Comparison of ENCODE assay signal across 11 cellular contexts in genomic region chr17:83192161-83192788, GRCh38.
DNase-seq lines count a peak whose midpoint lies in the region; ATAC-seq and TF ChIP-seq lines count a peak whose summit lies in the region.
"Had no signal": no experiment of that assay in that cellular context is flagged by ENCODE, and none has a peak within 500 bp of the region (broad histone marks: within the 10 kb centered on the region; RNA-seq: fewer than 3 reads in every experiment).

No MANE protein-coding gene starts in this region.

- BruUV-seq in PC-9 (replicated peaks; lab: Mats Ljungman, UMichigan) = no TSS peak

- H3K4me3 ChIP-seq in right cardiac atrium (ENCODE audit: low read length) = no peak overlapping the region
- H3K4me3 ChIP-seq in PC-9 = no peak overlapping the region
- H3K4me3 ChIP-seq in Karpas-422 (ENCODE audit: low read length) = no peak overlapping the region

- H3K27ac ChIP-seq in right cardiac atrium (ENCODE audit: low read length) (no peak overlapping the region), PC-9 (no peak overlapping the region), Karpas-422 (ENCODE audit: low read length) (no peak overlapping the region)

- intact Hi-C loops in activated T-helper 2 cell treated with anti-CD3 and anti-CD28 coated beads, Interferon-gamma antibody, Interleukin-2, Interleukin-4, amounts not matched to agents 10 μg/mL and 5 μg/mL and 100 μg/mL, durations not matched to agents 14 hours and 24 hours and 36 hours (cut with micrococcal nuclease) = no loop called here
- intact Hi-C loops in right cardiac atrium (cut with DNase I) = no loop called here
- intact Hi-C loops in PC-9 (cut with micrococcal nuclease; ENCODE audit: unreplicated experiment) = no loop called here

- no peak for ATAC-seq in right cardiac atrium
- ATAC-seq in stimulated activated naive B cell treated with anti-CD40 and anti-IgM and Interleukin-4, amounts not matched to agents 10 μg/mL and 1 μg/mL and 100 μg/mL, for 72 hours (replicated peaks) = no peak

- no peaks in the 10 kb centered on the region for H3K27me3 ChIP-seq in right cardiac atrium (ENCODE audit: control insufficient read depth, insufficient read depth)
- H3K27me3 ChIP-seq in PC-9 (ENCODE audit: insufficient read depth, low read depth) = no peaks in the 10 kb centered on the region
- no peaks in the 10 kb centered on the region for H3K27me3 ChIP-seq in Karpas-422 (ENCODE audit: low read length)

- H3K27ac Mint-ChIP-seq in activated T-helper 2 cell treated with anti-CD3 and anti-CD28 coated beads, Interferon-gamma antibody, Interleukin-2, Interleukin-4, amounts not matched to agents 10 μg/mL and 5 μg/mL and 100 μg/mL, durations not matched to agents 14 hours and 24 hours and 36 hours = no peak overlapping the region
- no peak overlapping the region for H3K27ac Mint-ChIP-seq in stimulated activated naive B cell treated with anti-CD40 and anti-IgM and Interleukin-4, amounts not matched to agents 10 μg/mL and 1 μg/mL and 100 μg/mL, for 72 hours
- H3K27ac Mint-ChIP-seq: memory B cell had no signal

- peaks cover 13% of the 10 kb centered on the region for H3K9me3 Mint-ChIP-seq in activated T-helper 2 cell treated with anti-CD3 and anti-CD28 coated beads, Interferon-gamma antibody, Interleukin-2, Interleukin-4, amounts not matched to agents 10 μg/mL and 5 μg/mL and 100 μg/mL, durations not matched to agents 14 hours and 24 hours and 36 hours
- peaks cover 11 to 14% of the 10 kb centered on the region in 2 donors for H3K9me3 Mint-ChIP-seq in stimulated activated naive B cell treated with anti-CD40 and anti-IgM and Interleukin-4, amounts not matched to agents 10 μg/mL and 1 μg/mL and 100 μg/mL, for 72 hours
- H3K9me3 Mint-ChIP-seq: central memory CD8-positive, alpha-beta T cell had no signal

- H4K20me1 ChIP-seq in PC-9 (ENCODE audit: insufficient read depth) = no peaks in the 10 kb centered on the region
- no peaks in the 10 kb centered on the region for H4K20me1 ChIP-seq in Karpas-422 (ENCODE audit: insufficient read depth, low read depth, low read length)

- H3K36me3 ChIP-seq in PC-9 (ENCODE audit: low read depth) (no peaks in the 10 kb centered on the region), Karpas-422 (ENCODE audit: insufficient read depth, low read length) (no peaks in the 10 kb centered on the region)

- DNase-seq in HCEC 1CT = peak; percentile 34
- DNase-seq in activated T-helper 2 cell treated with anti-CD3 and anti-CD28 coated beads, Interferon-gamma antibody, Interleukin-2, Interleukin-4, amounts not matched to agents 10 μg/mL and 5 μg/mL and 100 μg/mL, durations not matched to agents 14 hours and 24 hours and 36 hours (ENCODE audit: low spot score) = peak; percentile 8
- peak; percentile 27 to 40 (median 34) for DNase-seq in right cardiac atrium
- DNase-seq in stimulated activated naive B cell treated with anti-CD40 and anti-IgM and Interleukin-4, amounts not matched to agents 10 μg/mL and 1 μg/mL and 100 μg/mL, for 72 hours = peak; percentile 0
- no peak for DNase-seq in HPDE6-E6E7 (ENCODE audit: extremely low spot score)
- DNase-seq in effector CD4-positive, alpha-beta T cell = no peak
- DNase-seq in PC-9 = no peak
- DNase-seq in Karpas-422 = no peak
- DNase-seq: SIG-M5 had no signal

- peaks cover 22% of the 10 kb centered on the region for H3K4me1 Mint-ChIP-seq in activated T-helper 2 cell treated with anti-CD3 and anti-CD28 coated beads, Interferon-gamma antibody, Interleukin-2, Interleukin-4, amounts not matched to agents 10 μg/mL and 5 μg/mL and 100 μg/mL, durations not matched to agents 14 hours and 24 hours and 36 hours (ENCODE audit: low read depth)
- H3K4me1 Mint-ChIP-seq in stimulated activated naive B cell treated with anti-CD40 and anti-IgM and Interleukin-4, amounts not matched to agents 10 μg/mL and 1 μg/mL and 100 μg/mL, for 72 hours = peaks cover 19 to 45% of the 10 kb centered on the region in 2 donors

- H3K4me3 Mint-ChIP-seq in activated T-helper 2 cell treated with anti-CD3 and anti-CD28 coated beads, Interferon-gamma antibody, Interleukin-2, Interleukin-4, amounts not matched to agents 10 μg/mL and 5 μg/mL and 100 μg/mL, durations not matched to agents 14 hours and 24 hours and 36 hours (ENCODE audit: low read depth) = no peak overlapping the region
- H3K4me3 Mint-ChIP-seq in stimulated activated naive B cell treated with anti-CD40 and anti-IgM and Interleukin-4, amounts not matched to agents 10 μg/mL and 1 μg/mL and 100 μg/mL, for 72 hours = no peak overlapping the region
- H3K4me3 Mint-ChIP-seq: central memory CD8-positive, alpha-beta T cell; memory B cell had no signal

- CTCF ChIA-PET in PC-9 (lab: Charles Lee) = interaction anchor here (0.8 kb wide), 1 partner anchor 113 kb away, joined by 8 read pairs; the partner anchor contains the start of gene METRNL

- POLR2A ChIA-PET in PC-9 (lab: Charles Lee; ENCODE audit: unreplicated experiment) = no interaction called here

- H3F3A ChIP-seq in PC-9 (ENCODE audit: insufficient read depth, low read depth) = no peaks in the 10 kb centered on the region

- H3K9me2 ChIP-seq in PC-9 (ENCODE audit: insufficient read depth) (no peaks in the 10 kb centered on the region), Karpas-422 (replicated peaks; ENCODE audit: insufficient read depth, low read length) (no peaks in the 10 kb centered on the region)

- H3K9me3 ChIP-seq in right cardiac atrium (ENCODE audit: control insufficient read depth, low read length) (no peaks in the 10 kb centered on the region), PC-9 (ENCODE audit: insufficient read depth, low read depth) (no peaks in the 10 kb centered on the region; the same call in 1 of the 2 replicates), Karpas-422 (ENCODE audit: low read length) (no peaks in the 10 kb centered on the region)

- no peaks in the 10 kb centered on the region for H3K79me2 ChIP-seq in PC-9 (ENCODE audit: low read depth)
- no peaks in the 10 kb centered on the region for H3K79me2 ChIP-seq in Karpas-422 (ENCODE audit: low read length)

- 74% methylated on average over 13 of the region's 13 CpGs for WGBS in right cardiac atrium

- peaks cover 7% of the 10 kb centered on the region for H3K36me3 Mint-ChIP-seq in activated T-helper 2 cell treated with anti-CD3 and anti-CD28 coated beads, Interferon-gamma antibody, Interleukin-2, Interleukin-4, amounts not matched to agents 10 μg/mL and 5 μg/mL and 100 μg/mL, durations not matched to agents 14 hours and 24 hours and 36 hours (ENCODE audit: low read depth)
- H3K36me3 Mint-ChIP-seq in stimulated activated naive B cell treated with anti-CD40 and anti-IgM and Interleukin-4, amounts not matched to agents 10 μg/mL and 1 μg/mL and 100 μg/mL, for 72 hours = peaks cover 2 to 8% of the 10 kb centered on the region in 2 donors

- TF ChIP-seq CTCF in PC-9 (conservative IDR thresholded peaks at IDR 0.05) = no peak

- no peak overlapping the region for H3K4me2 ChIP-seq in PC-9
- H3K4me2 ChIP-seq in Karpas-422 (ENCODE audit: low read depth, low read length, poor library complexity, severe bottlenecking) = no peak overlapping the region

- H2AFZ ChIP-seq in PC-9 = no peak overlapping the region
- H2AFZ ChIP-seq in Karpas-422 (ENCODE audit: low read length) = no peak overlapping the region

- no peak overlapping the region for H3K9ac ChIP-seq in Karpas-422 (ENCODE audit: low read length)

- H3K27me3 Mint-ChIP-seq in activated T-helper 2 cell treated with anti-CD3 and anti-CD28 coated beads, Interferon-gamma antibody, Interleukin-2, Interleukin-4, amounts not matched to agents 10 μg/mL and 5 μg/mL and 100 μg/mL, durations not matched to agents 14 hours and 24 hours and 36 hours (ENCODE audit: low read depth) = no peaks in the 10 kb centered on the region
- peaks cover 2 to 19% of the 10 kb centered on the region in 2 donors for H3K27me3 Mint-ChIP-seq in stimulated activated naive B cell treated with anti-CD40 and anti-IgM and Interleukin-4, amounts not matched to agents 10 μg/mL and 1 μg/mL and 100 μg/mL, for 72 hours
- H3K27me3 Mint-ChIP-seq: central memory CD8-positive, alpha-beta T cell had no signal

- H3K4me1 ChIP-seq in right cardiac atrium (ENCODE audit: control insufficient read depth, insufficient read depth, low read length) = peaks cover 10% of the 10 kb centered on the region
- H3K4me1 ChIP-seq in PC-9 (replicated peaks; ENCODE audit: insufficient read depth) = peaks cover 3% of the 10 kb centered on the region
- H3K4me1 ChIP-seq in Karpas-422 (ENCODE audit: low read length) = peaks cover 14% of the 10 kb centered on the region

Comparison
In these comparisons a context has a peak if more than half of its experiments do, and no peak if none do; other contexts are left out.
1. DNase-seq: peak in HCEC 1CT (single experiment), activated T-helper 2 cell treated with anti-CD3 and anti-CD28 coated beads, Interferon-gamma antibody, Interleukin-2, Interleukin-4, amounts not matched to agents 10 μg/mL and 5 μg/mL and 100 μg/mL, durations not matched to agents 14 hours and 24 hours and 36 hours (single experiment), right cardiac atrium (3 of 3) and stimulated activated naive B cell treated with anti-CD40 and anti-IgM and Interleukin-4, amounts not matched to agents 10 μg/mL and 1 μg/mL and 100 μg/mL, for 72 hours (single experiment); none in HPDE6-E6E7 (single experiment), effector CD4-positive, alpha-beta T cell (single experiment), PC-9 (0 of 2) and Karpas-422 (single experiment).